25 cellular contexts compared by ENCODE assay signal in the genomic region with DNA sequence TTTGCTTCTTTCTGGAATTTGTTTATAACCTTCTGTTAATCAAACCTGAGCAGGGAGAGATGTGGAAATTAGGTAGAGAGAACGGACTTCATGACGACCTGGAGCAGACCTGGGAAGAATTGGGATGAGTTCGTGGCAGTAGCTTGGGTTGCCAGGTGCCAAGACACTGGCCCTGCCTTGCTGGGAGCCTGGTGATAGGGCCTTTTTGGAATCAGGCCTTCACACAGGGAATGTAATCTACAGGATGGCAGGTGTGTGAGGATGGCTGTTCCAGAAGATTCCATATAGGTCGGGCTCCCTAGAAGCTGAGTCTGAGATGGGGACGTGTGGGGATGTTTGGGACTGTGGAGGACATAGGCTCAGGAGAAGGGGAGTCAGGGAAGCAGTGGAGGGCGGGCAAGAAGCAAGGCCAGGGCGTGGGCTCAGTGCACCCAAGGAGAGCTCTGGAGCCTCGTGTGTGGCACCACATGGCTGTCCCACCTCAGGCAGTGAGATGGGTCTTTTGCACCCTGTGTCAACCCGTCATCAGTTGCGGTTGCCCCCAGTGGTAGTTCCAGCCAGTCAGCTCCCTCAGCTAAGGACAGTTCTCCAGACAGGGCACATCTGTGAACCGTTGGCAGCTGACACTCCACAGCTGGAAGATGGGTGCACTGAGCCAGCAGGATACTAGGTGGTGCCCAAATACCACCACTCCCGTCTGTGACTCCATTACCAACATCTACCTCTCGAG.
"Had no signal": no experiment of that assay in that cellular context is flagged by ENCODE, and none has a peak within 500 bp of the region (broad histone marks: within the 10 kb centered on the region; RNA-seq: fewer than 3 reads in every experiment).

No MANE protein-coding gene starts in this region.

- H3K9me3 ChIP-seq: left lung, lower lobe of right lung, neutrophil, ovary, spleen, thoracic aorta, uterus had no signal

- H3K4me3 Mint-ChIP-seq: activated B cell treated with CpG ODN at 0.5 μM for 24 hours; activated naive CD8-positive, alpha-beta T cell; immature natural killer cell; natural killer cell treated with Interleukin-12 subunit alpha and Interleukin-12 subunit beta and Interleukin-15 and Interleukin-18, amount 100 ng/mL, for 72 hours; T-helper 2 cell treated with Interferon-gamma antibody and Interleukin-4, amounts not matched to agents 5 μg/mL and 100 μg/mL, for 36 hours; type B pancreatic cell had no signal

- H3K27me3 Mint-ChIP-seq: natural killer cell treated with Interleukin-12 subunit alpha and Interleukin-12 subunit beta and Interleukin-15 and Interleukin-18, amount 100 ng/mL, for 72 hours had no signal

- H3K36me3 ChIP-seq: left lung, lower lobe of right lung, neutrophil, ovary, spleen, thoracic aorta, uterus had no signal

- ATAC-seq: left lung; lower lobe of right lung; natural killer cell treated with Interleukin-12 subunit alpha and Interleukin-12 subunit beta and Interleukin-15 and Interleukin-18, amount 100 ng/mL, for 72 hours; right cardiac atrium had no signal

- H3K27me3 ChIP-seq: neutrophil, ovary, uterus had no signal

- H3K4me1 Mint-ChIP-seq: activated B cell treated with CpG ODN at 0.5 μM for 24 hours, immature natural killer cell had no signal

- DNase-seq: activated B cell treated with CpG ODN at 0.5 μM for 24 hours; activated CD4-positive, alpha-beta T cell treated with anti-CD3 and anti-CD28 coated beads, Interleukin-2, amount 50 U/mL, for 4 hours; activated effector memory CD4-positive, alpha-beta T cell treated with Interleukin-2 at 50 U/mL for 16 hours; activated naive CD4-positive, alpha-beta T cell treated with Interleukin-2 at 50 U/mL for 16 hours; anterior cingulate cortex; effector memory CD4-positive, alpha-beta T cell; foreskin fibroblast; hippocampal formation; immature natural killer cell; kidney glomerular epithelial cell; lower lobe of right lung; mesenchymal stem cell; ovary; spleen; stimulated activated naive CD4-positive, alpha-beta T cell treated with Interleukin-2 at 50 U/mL for 16 hours; T-helper 1 cell; uterus had no signal

- H3K36me3 Mint-ChIP-seq: activated naive CD8-positive, alpha-beta T cell; immature natural killer cell; natural killer cell treated with Interleukin-12 subunit alpha and Interleukin-12 subunit beta and Interleukin-15 and Interleukin-18, amount 100 ng/mL, for 72 hours; type B pancreatic cell had no signal

- H3K27ac ChIP-seq: left lung, lower lobe of right lung, neutrophil, ovary, spleen, thoracic aorta, uterus had no signal

- H3K4me1 ChIP-seq: left lung, lower lobe of right lung, spleen, uterus had no signal

- H3K27ac Mint-ChIP-seq: activated B cell treated with CpG ODN at 0.5 μM for 24 hours; activated naive CD8-positive, alpha-beta T cell; immature natural killer cell; natural killer cell treated with Interleukin-12 subunit alpha and Interleukin-12 subunit beta and Interleukin-15 and Interleukin-18, amount 100 ng/mL, for 72 hours; T-helper 2 cell treated with Interferon-gamma antibody and Interleukin-4, amounts not matched to agents 5 μg/mL and 100 μg/mL, for 36 hours; type B pancreatic cell had no signal

- H3K4me3 ChIP-seq: left lung, lower lobe of right lung, ovary, spleen, thoracic aorta, uterus had no signal

- H3K9me3 Mint-ChIP-seq: activated B cell treated with CpG ODN at 0.5 μM for 24 hours; immature natural killer cell; natural killer cell treated with Interleukin-12 subunit alpha and Interleukin-12 subunit beta and Interleukin-15 and Interleukin-18, amount 100 ng/mL, for 72 hours; T-helper 2 cell treated with Interferon-gamma antibody and Interleukin-4, amounts not matched to agents 5 μg/mL and 100 μg/mL, for 36 hours; type B pancreatic cell had no signal
